Comparison of ENCODE assay signal across 19 cellular contexts in the genomic region with DNA sequence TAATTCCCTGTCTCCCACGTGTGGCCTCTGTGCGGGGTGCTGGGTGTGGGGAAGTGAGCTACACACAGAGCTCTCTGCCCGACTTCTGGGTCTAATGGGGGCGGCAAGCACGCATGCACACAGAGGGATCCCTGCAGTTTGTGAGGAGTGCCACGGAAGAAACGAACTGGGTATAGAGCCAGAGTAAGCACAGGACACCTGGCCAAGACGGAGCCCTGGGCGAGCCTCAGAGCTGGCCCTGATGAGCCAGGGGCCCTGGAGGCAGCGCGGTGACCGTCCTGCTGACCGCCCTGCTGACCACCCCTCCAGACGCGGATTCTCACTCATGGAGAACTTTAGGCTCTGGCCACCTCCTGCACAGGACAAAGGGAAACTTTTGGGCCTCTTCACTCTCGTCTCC.
DNase-seq lines count a peak whose midpoint lies in the region; TF ChIP-seq lines count a peak whose summit lies in the region.
"Had no signal": no experiment of that assay in that cellular context is flagged by ENCODE, and none has a peak within 500 bp of the region (broad histone marks: within the 10 kb centered on the region; RNA-seq: fewer than 3 reads in every experiment).

No MANE protein-coding gene starts in this region.

- DNase-seq in H7 (peak; percentile 34), neural progenitor cell (ENCODE audit: low spot score) (peak; percentile 26), stomach (peak; percentile 17), globus pallidus (ENCODE audit: low spot score) (no peak), superior temporal gyrus (ENCODE audit: extremely low spot score) (no peak), GM10266 (ENCODE audit: extremely low spot score) (no peak)
- DNase-seq: GF-D8, GOT3, Karpas-422, NCI-H1417, NCI-H187, NCI-H446, NCI-H526 treated with DMSO at 0.1 percent for 48 hours, OCI-M1, Right ventricle myocardium superior had no signal

- H3K4me1 ChIP-seq in neural progenitor cell (peaks cover 43% of the 10 kb centered on the region), stomach (peaks cover 0 to 29% (median 15%) of the 10 kb centered on the region in 4 donors)

- WGBS in stomach, 5 donors: 70 to 90% (median 86%) methylated on average over 16 of the region's 16 CpGs

- no peak for TF ChIP-seq EP300 in stomach (IDR thresholded peaks at IDR 0.05)

- H3K4me3 ChIP-seq in H7 (ENCODE audit: insufficient read depth, low read depth, low read length): no peak overlapping the region
- no peak overlapping the region for H3K4me3 ChIP-seq in neural progenitor cell
- no peak overlapping the region for H3K4me3 ChIP-seq in stomach
- H3K4me3 ChIP-seq: A549 had no signal

- H3K79me2 ChIP-seq in neural progenitor cell (ENCODE audit: low read depth): no peaks in the 10 kb centered on the region

- H3K27me3 Mint-ChIP-seq in brain: peaks cover 3% of the 10 kb centered on the region
- peaks cover 9% of the 10 kb centered on the region for H3K27me3 Mint-ChIP-seq in neural progenitor cell (ENCODE audit: insufficient read depth, low read depth)
- H3K27me3 Mint-ChIP-seq: B cell, IgD-negative memory B cell had no signal

- H3K36me3 Mint-ChIP-seq in brain: no peaks in the 10 kb centered on the region
- H3K36me3 Mint-ChIP-seq in neural progenitor cell: peaks cover 2% of the 10 kb centered on the region
- H3K36me3 Mint-ChIP-seq: IgD-negative memory B cell had no signal

- H3K27me3 ChIP-seq in H7 (ENCODE audit: control insufficient read depth, insufficient read depth, low read length): no peaks in the 10 kb centered on the region
- no peaks in the 10 kb centered on the region for H3K27me3 ChIP-seq in neural progenitor cell
- peaks cover 0 to 2% (median 0%) of the 10 kb centered on the region in 3 donors for H3K27me3 ChIP-seq in stomach

- peak overlapping the region; percentile 0 for H3K4me2 ChIP-seq in neural progenitor cell
- H3K4me2 ChIP-seq: A549 had no signal

- no peaks in the 10 kb centered on the region for H4K20me1 ChIP-seq in neural progenitor cell (ENCODE audit: low read depth)

- TF ChIP-seq POLR2A in stomach (IDR thresholded peaks at IDR 0.05): no peak

- H3K9me3 Mint-ChIP-seq in brain (peaks cover 11 to 22% (median 12%) of the 10 kb centered on the region in 5 experiments), neural progenitor cell (peaks cover 12% of the 10 kb centered on the region)

- no peak for TF ChIP-seq CTCF in brain (conservative IDR thresholded peaks at IDR 0.05)
- TF ChIP-seq CTCF in neural progenitor cell (IDR thresholded peaks at IDR 0.05): no peak
- no peak for TF ChIP-seq CTCF in stomach (IDR thresholded peaks at IDR 0.05)
- TF ChIP-seq CTCF in GM10266 (IDR thresholded peaks at IDR 0.05; ENCODE audit: control insufficient read depth, insufficient read depth, low read depth, missing control alignments): no peak

- H3K9ac ChIP-seq in neural progenitor cell: no peak overlapping the region

- H3K4me1 Mint-ChIP-seq in brain: peaks cover 36% of the 10 kb centered on the region
- H3K4me1 Mint-ChIP-seq in neural progenitor cell: peaks cover 35% of the 10 kb centered on the region
- H3K4me1 Mint-ChIP-seq: B cell, IgD-negative memory B cell had no signal

- peaks cover 7% of the 10 kb centered on the region for H3F3A ChIP-seq in neural progenitor cell (ENCODE audit: low read depth)

- H3K36me3 ChIP-seq in H7 (replicated peaks; ENCODE audit: control insufficient read depth, insufficient read depth, low read length) (no peaks in the 10 kb centered on the region), neural progenitor cell (no peaks in the 10 kb centered on the region), stomach (no peaks in the 10 kb centered on the region)

- H3K9me3 ChIP-seq in neural progenitor cell (ENCODE audit: low read depth) (no peaks in the 10 kb centered on the region), stomach (peaks cover 0 to 7% (median 2%) of the 10 kb centered on the region in 4 donors)

- H3K4me3 Mint-ChIP-seq in brain (no peak overlapping the region), neural progenitor cell (no peak overlapping the region)
- H3K4me3 Mint-ChIP-seq: B cell had no signal

- H3K27ac Mint-ChIP-seq in brain: peak overlapping the region in 3 of 5 experiments; percentile 55 to 82 (median 74)
- no peak overlapping the region for H3K27ac Mint-ChIP-seq in neural progenitor cell
- H3K27ac Mint-ChIP-seq: B cell, IgD-negative memory B cell had no signal

- intact Hi-C loops in stomach (cut with DNase I; ENCODE audit: low total_unique reads): no loop called here

- peak overlapping the region; percentile 76 for H2AFZ ChIP-seq in neural progenitor cell (replicated peaks)

- H3K27ac ChIP-seq in neural progenitor cell (peak overlapping the region; percentile 64), stomach (no peak overlapping the region)
- H3K27ac ChIP-seq: A549 had no signal

Comparison
In these comparisons a context has a peak if more than half of its experiments do, and no peak if none do; other contexts are left out.
1. DNase-seq: peak in H7 (single experiment), neural progenitor cell (single experiment) and stomach (single experiment); none in globus pallidus (single experiment), superior temporal gyrus (single experiment) and GM10266 (single experiment).